7 cellular contexts compared by ENCODE assay signal in genomic region chr1:231188768-231189167, GRCh38. TPM values are rescaled to one million over a fixed set of nuclear protein-coding genes. Genes with fewer than 3 reads are reported as not detected.
"Had no signal": no experiment of that assay in that cellular context is flagged by ENCODE, and none has a peak within 500 bp of the region (broad histone marks: within the 10 kb centered on the region; RNA-seq: fewer than 3 reads in every experiment).

No MANE protein-coding gene starts in this region.

- H3K4me3 ChIP-seq: GM23338 had no signal

- DNase-seq: H9, HCEC 1CT, IMR-90 had no signal

- FAIRE-seq: H1, H54, HTR-8/SVneo had no signal

RNA-seq across cellular contexts. Expression of gene TRIM67, which starts 26.9 kb away (rescaled TPM):
- total RNA-seq: H1, H9, IMR-90 had no signal
- polyA plus RNA-seq: GM23338, IMR-90 had no signal
